ENCODE assay signal across 16 cellular contexts in genomic region chr9:132789706-132790105, GRCh38.
"Had no signal": no experiment of that assay in that cellular context is flagged by ENCODE, and none has a peak within 500 bp of the region (broad histone marks: within the 10 kb centered on the region; RNA-seq: fewer than 3 reads in every experiment).

No MANE protein-coding gene starts in this region.

- H3K4me1 ChIP-seq: uterus had no signal

- H3K27ac ChIP-seq: thoracic aorta, uterus had no signal

- ATAC-seq: activated CD8-positive, alpha-beta T cell treated with anti-CD3 and anti-CD28 coated beads for 36 hours; WTC11 had no signal

- DNase-seq: activated CD4-positive, alpha-beta T cell treated with anti-CD3 and anti-CD28 coated beads for 48 hours; activated CD8-positive, alpha-beta T cell treated with anti-CD3 and anti-CD28 coated beads for 36 hours; activated naive CD8-positive, alpha-beta T cell treated with anti-CD3 and anti-CD28 coated beads, Interleukin-2, amount 10 ng/mL, durations not matched to agents 7 days and 5 days; anterior cingulate cortex; effector CD8-positive, alpha-beta T cell; foreskin fibroblast; glutamatergic neuron; mesendoderm; nephron progenitor cell; occipital lobe; stimulated activated CD4-positive, alpha-beta T cell treated with anti-CD3 and anti-CD28 coated beads, Interleukin-15, amount 100 ng/mL, for 24 hours; stimulated activated CD4-positive, alpha-beta T cell treated with anti-CD3 and anti-CD28 coated beads, Interleukin-4, amount 100 ng/mL, for 4 hours; stimulated activated CD8-positive, alpha-beta memory T cell treated with anti-CD3 and anti-CD28 coated beads, Interleukin-4, amount 100 ng/mL, for 48 hours; uterus had no signal

- H3K4me3 ChIP-seq: thoracic aorta, uterus had no signal

- H3K36me3 ChIP-seq: thoracic aorta, uterus had no signal

- H3K27me3 ChIP-seq: uterus had no signal

- H3K9me3 ChIP-seq: thoracic aorta, uterus had no signal
